In genomic region chr20:34311118-34312023, GRCh38 we compare ENCODE assay signal across 9 cellular contexts. TPM values are rescaled to one million over a fixed set of nuclear protein-coding genes. Genes with fewer than 3 reads are reported as not detected.
DNase-seq lines count a peak whose midpoint lies in the region; ATAC-seq, FAIRE-seq and TF ChIP-seq lines count a peak whose summit lies in the region.
"Had no signal": no experiment of that assay in that cellular context is flagged by ENCODE, and none has a peak within 500 bp of the region (broad histone marks: within the 10 kb centered on the region; RNA-seq: fewer than 3 reads in every experiment).

No MANE protein-coding gene starts in this region.

- peaks cover 8% of the 10 kb centered on the region; the same call in 1 of the 2 replicates for H3K4me1 ChIP-seq in GM12878 (ENCODE audit: control insufficient read depth, insufficient read depth, low read length)
- peaks cover 0 to 22% (median 14%) of the 10 kb centered on the region in 4 donors for H3K4me1 ChIP-seq in tibial nerve

- H3K79me2 ChIP-seq in GM12878 (ENCODE audit: control insufficient read depth, insufficient read depth, low read length) = no peaks in the 10 kb centered on the region

- no peaks in the 10 kb centered on the region for H3K9me3 ChIP-seq in GM12878 (replicated peaks; ENCODE audit: control insufficient read depth, insufficient read depth, low read length)
- no peaks in the 10 kb centered on the region for H3K9me3 ChIP-seq in tibial nerve

- no TSS peak for BruUV-seq in GM12878 (replicated peaks; lab: Mats Ljungman, UMichigan)

- TF ChIP-seq RAD21 in GM12878 (IDR thresholded peaks at IDR 0.05; ENCODE audit: insufficient read depth, low read depth, low read length) = peak; percentile 22; the same call in 1 of the 2 replicates

- H3K36me3 Mint-ChIP-seq in activated T-cell treated with anti-CD3 and anti-CD28 coated beads, Interleukin-2, amount 50 U/mL, for 72 hours (ENCODE audit: insufficient read depth in 2 of 2) = no peaks in the 10 kb centered on the region

- H3K4me3 ChIP-seq in GM12878 = no peak overlapping the region
- H3K4me3 ChIP-seq in tibial nerve = peak overlapping the region; percentile 7 to 27 (median 19)

- peaks cover 24% of the 10 kb centered on the region for H3K27me3 Mint-ChIP-seq in activated T-cell treated with anti-CD3 and anti-CD28 coated beads, Interleukin-2, amount 50 U/mL, for 72 hours (ENCODE audit: low read depth)

- TF ChIP-seq CTCF in GM12878 (IDR thresholded peaks at IDR 0.05 in 2 of 3, conservative IDR thresholded peaks at IDR 0.05 in 1 of 3; ENCODE audit: control insufficient read depth in 2 of 3, extremely low read depth in 1 of 3, insufficient read depth in 1 of 3, low read depth in 3 of 3, low read length in 3 of 3) = peak; percentile 0 to 16 (median 2); a peak in 1 of 6 replicates
- no peak for TF ChIP-seq CTCF in tibial nerve (IDR thresholded peaks at IDR 0.05)

- DNase-seq in activated T-cell treated with anti-CD3 and anti-CD28 coated beads, Interleukin-2, amount 50 U/mL, for 72 hours = no peak
- no peak for DNase-seq in activated T-cell treated with anti-CD3 and anti-CD28 coated beads, Interleukin-2, amount 50 U/mL, for 48 hours
- DNase-seq in GM12878 (ENCODE audit: low read depth, low spot score) = no peak
- DNase-seq in left colon = peak; percentile 87 to 90
- no peak for DNase-seq in tibial nerve (ENCODE audit: low spot score in 2 of 2)

- peak overlapping the region; percentile 46 to 72 for H3K4me3 Mint-ChIP-seq in activated T-cell treated with anti-CD3 and anti-CD28 coated beads, Interleukin-2, amount 50 U/mL, for 72 hours
- H3K4me3 Mint-ChIP-seq: dendritic cell treated with granulocyte-macrophage colony-stimulating factor and Interleukin-4, amounts not matched to agents 40 ng/mL and 50 ng/mL, for 4 days had no signal

- ATAC-seq in activated T-cell treated with anti-CD3 and anti-CD28 coated beads, Interleukin-2, amount 50 U/mL, for 72 hours (replicated peaks in 1 of 2) = no peak
- ATAC-seq in GM12878 (0 out of 3 replicates have a peak, but pooled peaks have one; percentile 6), left colon (peak; percentile 79), HG02588 (IDR thresholded peaks at IDR 0.05; ENCODE audit: unreplicated experiment) (no peak), HG03521 (IDR thresholded peaks at IDR 0.05; ENCODE audit: unreplicated experiment) (no peak), GM21390 (IDR thresholded peaks at IDR 0.05; ENCODE audit: unreplicated experiment) (no peak)

- TF ChIP-seq POLR2A in GM12878 (IDR thresholded peaks at IDR 0.05; ENCODE audit: low read depth, low read length) (no peak), tibial nerve (IDR thresholded peaks at IDR 0.05) (no peak)

- H3K4me1 Mint-ChIP-seq in activated T-cell treated with anti-CD3 and anti-CD28 coated beads, Interleukin-2, amount 50 U/mL, for 72 hours (ENCODE audit: low read depth) = peaks cover 28% of the 10 kb centered on the region

- H4K20me1 ChIP-seq in GM12878 (ENCODE audit: control insufficient read depth, insufficient read depth) = no peaks in the 10 kb centered on the region

- H3K4me2 ChIP-seq in GM12878 (ENCODE audit: control insufficient read depth, insufficient read depth) = no peak overlapping the region

- no peak overlapping the region for H3K27ac Mint-ChIP-seq in activated T-cell treated with anti-CD3 and anti-CD28 coated beads, Interleukin-2, amount 50 U/mL, for 72 hours
- H3K27ac Mint-ChIP-seq: dendritic cell treated with granulocyte-macrophage colony-stimulating factor and Interleukin-4, amounts not matched to agents 40 ng/mL and 50 ng/mL, for 4 days had no signal

- H3K27me3 ChIP-seq in GM12878 (replicated peaks in 1 of 2; ENCODE audit: control insufficient read depth in 2 of 2, insufficient read depth in 2 of 2, low read length in 1 of 2) = peaks cover 0 to 9% of the 10 kb centered on the region in 2 experiments; a peak in 1 of 4 replicates
- H3K27me3 ChIP-seq in tibial nerve = no peaks in the 10 kb centered on the region

- CTCF ChIA-PET in GM12878 (lab: Yijun Ruan, JAX) = interaction anchor here (1.0 to 5.8 kb wide), 30 partner anchors 9 to 457 kb away, joined by 3 to 83 read pairs (median 13); partner anchors contain the start of genes AHCY, DYNLRB1, ITCH and TP53INP2

- SMC1A ChIA-PET in GM12878 (lab: Charles Lee; ENCODE audit: uncharacterized antibody, unreplicated experiment) = interaction anchor here (0.6 to 3.7 kb wide), 21 partner anchors 9 to 523 kb away, joined by 3 to 46 read pairs (median 6); partner anchors contain the start of genes AHCY and DYNLRB1

- 11% methylated on average over 41 of the region's 45 CpGs for WGBS in GM12878 (ENCODE audit: insufficient coverage, insufficient replicate concordance, low lambda C conversion rate, missing lambda C conversion rate)
- WGBS in tibial nerve, 2 donors = 12 to 13% methylated on average over 38 to 44 of the region's 45 CpGs

- TF ChIP-seq EP300 in GM12878 (IDR thresholded peaks at IDR 0.05; ENCODE audit: borderline replicate concordance in 1 of 2, control insufficient read depth in 1 of 2, low read depth in 2 of 2, low read length in 2 of 2) (no peak), tibial nerve (IDR thresholded peaks at IDR 0.05) (no peak)

- RAD21 ChIA-PET in GM12878 (lab: Charles Lee; ENCODE audit: unreplicated experiment) = interaction anchor here (0.6 to 3.7 kb wide), 25 partner anchors 9 to 458 kb away, joined by 3 to 58 read pairs (median 10); partner anchors contain the start of genes AHCY, DYNLRB1 and ITCH

- no peak overlapping the region for H3K27ac ChIP-seq in GM12878 (ENCODE audit: control insufficient read depth, insufficient read depth)
- peak overlapping the region in 1 of 4 donors; percentile 41 for H3K27ac ChIP-seq in tibial nerve

- POLR2A ChIA-PET in GM12878 (lab: Charles Lee) = no interaction called here

- H2AFZ ChIP-seq in GM12878 (ENCODE audit: control insufficient read depth, low read depth, low read length) = no peak overlapping the region

- no peaks in the 10 kb centered on the region for H3K36me3 ChIP-seq in GM12878 (ENCODE audit: control insufficient read depth in 2 of 2, insufficient read depth in 2 of 2, low read length in 1 of 2)
- H3K36me3 ChIP-seq in tibial nerve = no peaks in the 10 kb centered on the region

- intact Hi-C loops in GM12878 (cut with micrococcal nuclease; ENCODE audit: unreplicated experiment) = loop anchor here (1.0 to 5.0 kb wide), 4 partner anchors 162 to 456 kb away; no protein-coding TSS in a partner anchor
- intact Hi-C loops in left colon (cut with DNase I, micrococcal nuclease) = loop anchor here in 1 of 2 donors (10.0 kb wide), 1 partner anchor 163 kb away; no protein-coding TSS in a partner anchor

- H3K9me3 Mint-ChIP-seq in activated T-cell treated with anti-CD3 and anti-CD28 coated beads, Interleukin-2, amount 50 U/mL, for 72 hours = no peaks in the 10 kb centered on the region
- H3K9me3 Mint-ChIP-seq: dendritic cell treated with granulocyte-macrophage colony-stimulating factor and Interleukin-4, amounts not matched to agents 40 ng/mL and 50 ng/mL, for 4 days had no signal

- no peak overlapping the region for H3K9ac ChIP-seq in GM12878 (ENCODE audit: control insufficient read depth, insufficient read depth, low read length)

- in situ Hi-C loops in GM12878 (cut with MboI) = loop anchor here (5.0 kb wide), 2 partner anchors 206 to 456 kb away; partner anchors contain the start of gene DYNLRB1

- FAIRE-seq in GM12878 (lab: Jason Lieb, UNC) = no peak

TF ChIP-seq in GM12878, 131 proteins besides CTCF, POLR2A, EP300 and RAD21 (continues in another document):
- TF ChIP-seq PAX8 (IDR thresholded peaks at IDR 0.05) = no peak

RNA-seq across cellular contexts. Expression of gene AHCY, which starts 8.2 kb away (rescaled TPM):
- total RNA-seq in activated T-cell treated with anti-CD3 and anti-CD28 coated beads, Interleukin-2, amount 50 U/mL, for 72 hours = 100 to 1,000 TPM in 1 of 2 donors, 10 to 100 TPM in 1; 99.0 to 130 TPM
- total RNA-seq in GM12878 (2013; cell fraction: nucleolus; rRNA removed) = 60.9 and 62.0 TPM in 2 replicates
- total RNA-seq in GM12878 (2014; rRNA removed) = 192 and 198 TPM in 2 replicates
- total RNA-seq in GM12878 (2014; rRNA removed; fragmentation: Illumina TruSeq; extraction: Trizol) = 151 and 163 TPM in 2 replicates
- total RNA-seq in GM12878 (2021) = 223 and 233 TPM in 2 replicates
- 80.9 TPM for polyA plus RNA-seq in GM12878 (2011; ENCODE audit: low read depth)
- 128 and 208 TPM in 2 replicates for polyA plus RNA-seq in GM12878 (2011; rRNA removed)
- 296 and 341 TPM in 2 replicates for polyA plus RNA-seq in GM12878 (2011; cell fraction: cytosol; rRNA removed)
- 234 and 261 TPM in 2 replicates for polyA plus RNA-seq in GM12878 (2011; cell fraction: nucleus; rRNA removed)
- polyA plus RNA-seq in GM12878 (2012) = 101 and 138 TPM in 2 replicates
- 138 and 204 TPM in 2 replicates for polyA plus RNA-seq in GM12878 (2014; fragmentation: Illumina TruSeq; extraction: Trizol)
- polyA plus RNA-seq in GM12878 (2014; fragmentation: Nextera tagmentation; extraction: Ambion mirVana) = 100 to 1,000 TPM in 1 of 2 experiments, 10 to 100 TPM in 1; 84.9 to 116 TPM
- polyA plus RNA-seq in GM12878 (2014; rRNA removed) = 218 and 247 TPM in 2 replicates
- polyA plus RNA-seq in GM12878 (2016; fragmentation: Nextera tagmentation; extraction: Ambion mirVana) = 100 to 1,000 TPM; 129 to 134 TPM
- 414 and 519 TPM in 2 replicates for polyA minus RNA-seq in GM12878 (2011; rRNA and poly(A)+ RNA removed)
- polyA minus RNA-seq in GM12878 (2011; cell fraction: cytosol; rRNA and poly(A)+ RNA removed) = 123 and 129 TPM in 2 replicates
- 62.9 and 114 TPM in 2 replicates for polyA minus RNA-seq in GM12878 (2011; cell fraction: nucleus; rRNA and poly(A)+ RNA removed)
- 10 to 100 TPM; 72.9 to 73.9 TPM for total RNA-seq in left colon
- total RNA-seq in tibial nerve = 100 to 1,000 TPM in 1 of 4 donors, 10 to 100 TPM in 3; 77.8 to 110 (median 83.1) TPM

RNA-seq across cellular contexts. Expression of gene ITCH, which starts 51.7 kb away (rescaled TPM):
- total RNA-seq in activated T-cell treated with anti-CD3 and anti-CD28 coated beads, Interleukin-2, amount 50 U/mL, for 72 hours = 10 to 100 TPM; 66.5 to 72.1 TPM
- total RNA-seq in GM12878 (2013; cell fraction: nucleolus; rRNA removed) = 80.0 and 100 TPM in 2 replicates
- total RNA-seq in GM12878 (2014; rRNA removed) (27.0 and 31.6 TPM in 2 replicates), GM12878 (2014; rRNA removed; fragmentation: Illumina TruSeq; extraction: Trizol) (42.7 and 46.1 TPM in 2 replicates), GM12878 (2021) (35.1 and 35.7 TPM in 2 replicates), left colon (10 to 100 TPM; 69.6 to 78.3 TPM), tibial nerve (10 to 100 TPM; 48.4 to 85.4 (median 62.8) TPM)
- 10.0 TPM for polyA plus RNA-seq in GM12878 (2011; ENCODE audit: low read depth)
- polyA plus RNA-seq in GM12878 (2011; rRNA removed) (14.1 and 20.4 TPM in 2 replicates), GM12878 (2014; fragmentation: Illumina TruSeq; extraction: Trizol) (27.7 and 32.8 TPM in 2 replicates), GM12878 (2014; fragmentation: Nextera tagmentation; extraction: Ambion mirVana) (1 to 10 TPM; 7.5 to 8.2 TPM), GM12878 (2014; rRNA removed) (11.9 and 15.7 TPM in 2 replicates), GM12878 (2016; fragmentation: Nextera tagmentation; extraction: Ambion mirVana) (10 to 100 TPM; 18.6 to 24.4 TPM)
- polyA plus RNA-seq in GM12878 (2011; cell fraction: cytosol; rRNA removed) = 5.6 and 8.3 TPM in 2 replicates
- 6.8 and 9.4 TPM in 2 replicates for polyA plus RNA-seq in GM12878 (2011; cell fraction: nucleus; rRNA removed)
- polyA plus RNA-seq in GM12878 (2012) = 12.9 and 15.3 TPM in 2 replicates
- 14.8 and 33.3 TPM in 2 replicates for polyA minus RNA-seq in GM12878 (2011; rRNA and poly(A)+ RNA removed)
- 11.1 and 12.4 TPM in 2 replicates for polyA minus RNA-seq in GM12878 (2011; cell fraction: cytosol; rRNA and poly(A)+ RNA removed)
- polyA minus RNA-seq in GM12878 (2011; cell fraction: nucleus; rRNA and poly(A)+ RNA removed) = 9.2 and 29.9 TPM in 2 replicates

Comparison
In these comparisons a context has a peak if more than half of its experiments do, and no peak if none do; other contexts are left out.
1. ATAC-seq: peak in GM12878 (single experiment) and left colon (single experiment); none in activated T-cell treated with anti-CD3 and anti-CD28 coated beads, Interleukin-2, amount 50 U/mL, for 72 hours (0 of 2), HG02588 (single experiment), HG03521 (single experiment) and GM21390 (single experiment).
2. DNase-seq: peak in left colon (2 of 2); none in activated T-cell treated with anti-CD3 and anti-CD28 coated beads, Interleukin-2, amount 50 U/mL, for 72 hours (0 of 2), activated T-cell treated with anti-CD3 and anti-CD28 coated beads, Interleukin-2, amount 50 U/mL, for 48 hours (0 of 2), GM12878 (single experiment) and tibial nerve (0 of 2).
3. CTCF ChIP-seq: peak in GM12878 (3 of 3); none in tibial nerve (0 of 5).